8 cellular contexts compared by ENCODE assay signal in the genomic region with DNA sequence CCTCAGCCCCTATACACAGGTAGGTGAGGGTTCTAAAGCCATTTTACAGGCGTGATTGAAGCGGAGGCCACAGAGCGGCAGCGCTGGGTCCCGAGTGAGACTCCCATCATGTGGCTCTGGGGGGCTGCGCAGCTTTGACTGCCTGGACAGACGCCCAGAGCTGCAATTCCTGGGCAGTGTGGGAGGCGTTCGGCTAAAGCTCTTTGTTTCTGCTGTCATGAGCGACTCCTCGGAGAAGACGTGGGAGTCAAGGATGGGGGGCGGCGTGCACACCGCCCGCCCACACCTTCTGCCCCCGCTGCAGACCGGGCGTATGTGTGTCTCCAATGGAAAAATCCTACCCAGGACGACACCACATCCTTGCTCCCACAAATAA. TPM values are rescaled to one million over a fixed set of nuclear protein-coding genes. Genes with fewer than 3 reads are reported as not detected.
DNase-seq lines count a peak whose midpoint lies in the region; ATAC-seq and TF ChIP-seq lines count a peak whose summit lies in the region.

No MANE protein-coding gene starts in this region.

- peaks cover 21% of the 10 kb centered on the region for H3K36me3 Mint-ChIP-seq in activated CD4-positive, alpha-beta T cell treated with anti-CD3 and anti-CD28 coated beads, Interleukin-2, amount 10 ng/mL, durations not matched to agents 7 days and 5 days (ENCODE audit: low read depth)

- H3K27ac Mint-ChIP-seq in activated CD4-positive, alpha-beta T cell treated with anti-CD3 and anti-CD28 coated beads, Interleukin-2, amount 10 ng/mL, durations not matched to agents 7 days and 5 days = peak overlapping the region; percentile 5

- CTCF ChIA-PET in activated CD4-positive, alpha-beta T cell treated with anti-CD3 and anti-CD28 coated beads, Interleukin-2, amount 10 ng/mL, durations not matched to agents 7 days and 5 days (lab: Charles Lee) = interaction anchor here (0.9 to 4.2 kb wide), 9 partner anchors 9 to 481 kb away, joined by 3 to 24 read pairs (median 5); no protein-coding TSS in a partner anchor

- no peaks in the 10 kb centered on the region for H3K9me3 Mint-ChIP-seq in activated CD4-positive, alpha-beta T cell treated with anti-CD3 and anti-CD28 coated beads, Interleukin-2, amount 10 ng/mL, durations not matched to agents 7 days and 5 days

- in situ Hi-C loops in astrocyte of the cerebellum (cut with HindIII; ENCODE audit: low sequenced_read_pairs) = no loop called here

- no peak for DNase-seq in activated CD4-positive, alpha-beta T cell treated with anti-CD3 and anti-CD28 coated beads, Interleukin-2, amount 10 ng/mL, durations not matched to agents 7 days and 5 days
- DNase-seq in activated CD4-positive, alpha-beta T cell treated with anti-CD3 and anti-CD28 coated beads, Interleukin-2, amount 50 U/mL, for 4 hours = no peak
- DNase-seq in astrocyte of the cerebellum (ENCODE audit: low read depth) (no peak), iris pigment epithelial cell (ENCODE audit: low read depth) (peak; percentile 44), NCI-H187 treated with DMSO at 0.1 percent for 48 hours (lab: John Stamatoyannopoulos, UW) (no peak)
- DNase-seq in stimulated activated naive CD8-positive, alpha-beta T cell treated with anti-CD3 and anti-CD28 coated beads, Interleukin-15, Interleukin-2, amounts not matched to agents 100 U/mL and 50 U/mL, for 24 hours = peak; percentile 37

- peaks cover 13% of the 10 kb centered on the region for H3K27me3 Mint-ChIP-seq in activated CD4-positive, alpha-beta T cell treated with anti-CD3 and anti-CD28 coated beads, Interleukin-2, amount 10 ng/mL, durations not matched to agents 7 days and 5 days

- no peak for ATAC-seq in stimulated activated naive CD8-positive, alpha-beta T cell treated with anti-CD3 and anti-CD28 coated beads, Interleukin-15, Interleukin-2, amounts not matched to agents 100 U/mL and 50 U/mL, for 24 hours
- ATAC-seq in GM21390 (IDR thresholded peaks at IDR 0.05; ENCODE audit: unreplicated experiment) (no peak), HG02840 (IDR thresholded peaks at IDR 0.05; ENCODE audit: low FRiP score, unreplicated experiment) (no peak)

- H3K4me3 ChIP-seq in astrocyte of the cerebellum (ENCODE audit: low read depth, low read length) = peak overlapping the region; percentile 54

- POLR2A ChIA-PET in activated CD4-positive, alpha-beta T cell treated with anti-CD3 and anti-CD28 coated beads, Interleukin-2, amount 10 ng/mL, durations not matched to agents 7 days and 5 days (lab: Charles Lee) = no interaction called here

- H3K4me3 Mint-ChIP-seq in activated CD4-positive, alpha-beta T cell treated with anti-CD3 and anti-CD28 coated beads, Interleukin-2, amount 10 ng/mL, durations not matched to agents 7 days and 5 days = peak overlapping the region; percentile 79

- peaks cover 55% of the 10 kb centered on the region for H3K4me1 Mint-ChIP-seq in activated CD4-positive, alpha-beta T cell treated with anti-CD3 and anti-CD28 coated beads, Interleukin-2, amount 10 ng/mL, durations not matched to agents 7 days and 5 days

- peak; percentile 16 for TF ChIP-seq CTCF in astrocyte of the cerebellum (IDR thresholded peaks at IDR 0.05; ENCODE audit: low read depth, low read length, missing control alignments)

RNA-seq across cellular contexts. Expression of a gene that starts 0.9 kb away (rescaled TPM):
- 100 to 1,000 TPM; 136 to 146 TPM for total RNA-seq in activated CD4-positive, alpha-beta T cell treated with anti-CD3 and anti-CD28 coated beads, Interleukin-2, amount 10 ng/mL, durations not matched to agents 7 days and 5 days

Comparison
In these comparisons a context has a peak if more than half of its experiments do, and no peak if none do; other contexts are left out.
1. DNase-seq: peak in iris pigment epithelial cell (single experiment) and stimulated activated naive CD8-positive, alpha-beta T cell treated with anti-CD3 and anti-CD28 coated beads, Interleukin-15, Interleukin-2, amounts not matched to agents 100 U/mL and 50 U/mL, for 24 hours (single experiment); none in activated CD4-positive, alpha-beta T cell treated with anti-CD3 and anti-CD28 coated beads, Interleukin-2, amount 10 ng/mL, durations not matched to agents 7 days and 5 days (single experiment), activated CD4-positive, alpha-beta T cell treated with anti-CD3 and anti-CD28 coated beads, Interleukin-2, amount 50 U/mL, for 4 hours (0 of 2), astrocyte of the cerebellum (single experiment) and NCI-H187 treated with DMSO at 0.1 percent for 48 hours (single experiment).